Comparison of ENCODE assay signal across 23 cellular contexts in genomic region chr11:117461396-117462182, GRCh38.
A peak's percentile ranks its signal among the peaks of the same experiment; 100 is the strongest.
DNase-seq lines count a peak whose midpoint lies in the region; ATAC-seq, FAIRE-seq and TF ChIP-seq lines count a peak whose summit lies in the region.
"Had no signal": no experiment of that assay in that cellular context is flagged by ENCODE, and none has a peak within 500 bp of the region (broad histone marks: within the 10 kb centered on the region; RNA-seq: fewer than 3 reads in every experiment).

No MANE protein-coding gene starts in this region.

- no peak for FAIRE-seq in D721Med (lab: Jason Lieb, UNC)
- FAIRE-seq: GM12878, GM19239, H54 had no signal

- H2BK120ac ChIP-seq in neuronal stem cell (ENCODE audit: low read depth, low read length) = no peak overlapping the region

- no peak overlapping the region for H3K4me2 ChIP-seq in neuronal stem cell (ENCODE audit: insufficient read depth, low read length, poor library complexity, severe bottlenecking)
- H3K4me2 ChIP-seq: BLaER1 had no signal

- H4K8ac ChIP-seq in neuronal stem cell (ENCODE audit: low read depth, low read length) = no peak overlapping the region

- H3K4ac ChIP-seq in neuronal stem cell (ENCODE audit: low read length) = no peak overlapping the region

- H3K36me3 ChIP-seq in neuronal stem cell (replicated peaks in 1 of 2; ENCODE audit: control insufficient read depth in 2 of 2, insufficient read depth in 2 of 2, low read length in 2 of 2) (no peaks in the 10 kb centered on the region), sigmoid colon (peaks cover 0 to 12% (median 0%) of the 10 kb centered on the region in 4 donors), MG63 (no peaks in the 10 kb centered on the region)
- H3K36me3 ChIP-seq: BLaER1, HAP-1 had no signal

- H3K4me1 ChIP-seq in neuronal stem cell (ENCODE audit: control insufficient read depth in 2 of 2, insufficient read depth in 1 of 2, low read depth in 1 of 2, low read length in 2 of 2) (peaks cover 0 to 3% of the 10 kb centered on the region in 2 donors), sigmoid colon (no peaks in the 10 kb centered on the region)
- H3K4me1 ChIP-seq: BLaER1, Caco-2, HAP-1 had no signal

- H3K4me1 Mint-ChIP-seq in activated T-helper 17 cell treated with anti-CD3 and anti-CD28 coated beads, Interleukin-2, amount 50 U/mL, for 72 hours = peaks cover 4% of the 10 kb centered on the region
- H3K4me1 Mint-ChIP-seq: B cell had no signal

- peak overlapping the region; percentile 11 for H2AK5ac ChIP-seq in neuronal stem cell (ENCODE audit: low read depth, low read length)

- intact Hi-C loops in sigmoid colon (cut with DNase I) = no loop called here

- no peak overlapping the region for H3K23ac ChIP-seq in neuronal stem cell (ENCODE audit: low read depth, low read length, poor library complexity)

- no peak for TF ChIP-seq POLR2A in sigmoid colon (IDR thresholded peaks at IDR 0.05)

- H3K9me3 Mint-ChIP-seq in activated T-helper 17 cell treated with anti-CD3 and anti-CD28 coated beads, Interleukin-2, amount 50 U/mL, for 72 hours = no peaks in the 10 kb centered on the region
- H3K9me3 Mint-ChIP-seq: CD4-positive, CD25-positive, alpha-beta regulatory T cell; CD8-positive, alpha-beta T cell; HFFc6 had no signal

- no peak overlapping the region for H2BK15ac ChIP-seq in neuronal stem cell (ENCODE audit: low read length)

- H3K4me3 ChIP-seq in neuronal stem cell (ENCODE audit: low read length in 2 of 2) (no peak overlapping the region), sigmoid colon (no peak overlapping the region), MG63 (no peak overlapping the region)
- H3K4me3 ChIP-seq: BLaER1, GM12878, HAP-1 had no signal

- H3K27ac ChIP-seq in neuronal stem cell (replicated peaks; ENCODE audit: low read length) = no peak overlapping the region
- no peak overlapping the region for H3K27ac ChIP-seq in sigmoid colon
- H3K27ac ChIP-seq: BLaER1, C4-2B had no signal

- peak overlapping the region; percentile 40 for H3K27ac Mint-ChIP-seq in activated T-helper 17 cell treated with anti-CD3 and anti-CD28 coated beads, Interleukin-2, amount 50 U/mL, for 72 hours
- H3K27ac Mint-ChIP-seq: B cell; CD8-positive, alpha-beta T cell; HFFc6 had no signal

- TF ChIP-seq CTCF in sigmoid colon (IDR thresholded peaks at IDR 0.05) = no peak
- TF ChIP-seq CTCF in D721Med (IDR thresholded peaks at IDR 0.05; ENCODE audit: insufficient read depth, missing control alignments) = no peak

- H3K27me3 ChIP-seq in neuronal stem cell (ENCODE audit: control insufficient read depth in 3 of 3, insufficient read depth in 3 of 3, low read depth in 1 of 3, low read length in 3 of 3) (peaks cover 0 to 54% (median 0%) of the 10 kb centered on the region in 3 experiments), sigmoid colon (no peaks in the 10 kb centered on the region), MG63 (no peaks in the 10 kb centered on the region)
- H3K27me3 ChIP-seq: BLaER1 had no signal

- DNase-seq in neuronal stem cell (ENCODE audit: low spot score) = no peak
- DNase-seq in sigmoid colon = peak; percentile 45
- no peak for DNase-seq in MG63
- no peak for DNase-seq in D721Med (ENCODE audit: insufficient read length, low spot score)
- no peak for DNase-seq in activated CD4-positive, alpha-beta T cell treated with anti-CD3 and anti-CD28 coated beads for 4 hours
- no peak for DNase-seq in AG08395 (ENCODE audit: low spot score)
- DNase-seq: Caco-2; CD4-positive, CD25-positive, alpha-beta regulatory T cell; CD8-positive, alpha-beta T cell; DMS 273 treated with DMSO at 0.1 percent for 48 hours; DMS79; EL; GDM1; GOT3; HFFc6 had no signal

- H3K36me3 Mint-ChIP-seq in activated T-helper 17 cell treated with anti-CD3 and anti-CD28 coated beads, Interleukin-2, amount 50 U/mL, for 72 hours (ENCODE audit: low read depth) = no peaks in the 10 kb centered on the region
- H3K36me3 Mint-ChIP-seq: CD8-positive, alpha-beta T cell had no signal

- no peak overlapping the region for H3K9ac ChIP-seq in neuronal stem cell (ENCODE audit: low read depth, low read length, poor library complexity)
- H3K9ac ChIP-seq: BLaER1 had no signal

- H3K4me3 Mint-ChIP-seq in activated T-helper 17 cell treated with anti-CD3 and anti-CD28 coated beads, Interleukin-2, amount 50 U/mL, for 72 hours = no peak overlapping the region
- H3K4me3 Mint-ChIP-seq: B cell; CD4-positive, CD25-positive, alpha-beta regulatory T cell; CD8-positive, alpha-beta T cell; HFFc6 had no signal

- peak overlapping the region; percentile 21 for H3K18ac ChIP-seq in neuronal stem cell (ENCODE audit: low read length)

- no peak overlapping the region for H2BK12ac ChIP-seq in neuronal stem cell (ENCODE audit: low read length)

- H3K14ac ChIP-seq in neuronal stem cell (ENCODE audit: low read length) = no peak overlapping the region

- H3K79me1 ChIP-seq in neuronal stem cell (ENCODE audit: low read depth, low read length) = no peaks in the 10 kb centered on the region

- no peaks in the 10 kb centered on the region for H3K9me3 ChIP-seq in neuronal stem cell (replicated peaks in 1 of 2; ENCODE audit: control insufficient read depth in 2 of 2, insufficient read depth in 1 of 2, low read depth in 1 of 2, low read length in 2 of 2)
- H3K9me3 ChIP-seq in sigmoid colon = no peaks in the 10 kb centered on the region
- H3K9me3 ChIP-seq in MG63 = no peaks in the 10 kb centered on the region
- H3K9me3 ChIP-seq: BLaER1, Caco-2, HAP-1 had no signal

- H4K91ac ChIP-seq in neuronal stem cell (ENCODE audit: low read depth, low read length, poor library complexity) = no peak overlapping the region

- peaks cover 22% of the 10 kb centered on the region for H3K27me3 Mint-ChIP-seq in activated T-helper 17 cell treated with anti-CD3 and anti-CD28 coated beads, Interleukin-2, amount 50 U/mL, for 72 hours

- H2AFZ ChIP-seq in neuronal stem cell (ENCODE audit: low read length) = no peak overlapping the region

- TF ChIP-seq EP300 in sigmoid colon (IDR thresholded peaks at IDR 0.05) = no peak

- no peak for ATAC-seq in activated T-helper 17 cell treated with anti-CD3 and anti-CD28 coated beads, Interleukin-2, amount 50 U/mL, for 72 hours (replicated peaks)
- ATAC-seq: CD8-positive, alpha-beta T cell; GM12878 had no signal

- peak overlapping the region; percentile 15 for H2BK5ac ChIP-seq in neuronal stem cell (ENCODE audit: low read length)

- WGBS in neuronal stem cell (ENCODE audit: extremely low coverage in 2 of 2, insufficient read length in 2 of 2, insufficient replicate concordance in 1 of 2), 2 donors = no CpG with 5 or more reads among the region's 16 CpGs
- WGBS in sigmoid colon, 2 donors = 92 to 94% methylated on average over 16 of the region's 16 CpGs
